ENCODE assay signal across 25 cellular contexts in genomic region chr3:126646662-126647061, GRCh38. TPM values are rescaled to one million over a fixed set of nuclear protein-coding genes. Genes with fewer than 3 reads are reported as not detected.
DNase-seq lines count a peak whose midpoint lies in the region; ATAC-seq and TF ChIP-seq lines count a peak whose summit lies in the region.
"Had no signal": no experiment of that assay in that cellular context is flagged by ENCODE, and none has a peak within 500 bp of the region (broad histone marks: within the 10 kb centered on the region; RNA-seq: fewer than 3 reads in every experiment).

No MANE protein-coding gene starts in this region.

- ATAC-seq in upper lobe of right lung (peak; percentile 47), Right ventricle myocardium superior (ENCODE audit: poor library complexity) (no peak), T-cell (replicated peaks in 1 of 4) (no peak)
- ATAC-seq: A549, GM12878, GM23338, HepG2 had no signal

- H3K27ac ChIP-seq in upper lobe of right lung = no peak overlapping the region
- H3K27ac ChIP-seq: A549, HL-60, RWPE1 had no signal

- peaks cover 4 to 13% of the 10 kb centered on the region in 2 donors for H3K27me3 Mint-ChIP-seq in T-cell

- no peaks in the 10 kb centered on the region for H3K27me3 ChIP-seq in upper lobe of right lung

- no peaks in the 10 kb centered on the region for H3K4me1 ChIP-seq in upper lobe of right lung
- H3K4me1 ChIP-seq: A549, Caco-2, HAP-1 had no signal

- CTCF ChIA-PET in T-cell (lab: Charles Lee) = no interaction called here

- H3K4me3 ChIP-seq in astrocyte of the spinal cord (ENCODE audit: low read depth, low read length) (no peak overlapping the region), fibroblast of villous mesenchyme (ENCODE audit: low read depth, low read length) (no peak overlapping the region), upper lobe of right lung (no peak overlapping the region)
- H3K4me3 ChIP-seq: A549, GM12878, GM23338, HAP-1 had no signal

- no peaks in the 10 kb centered on the region for H3K9me3 ChIP-seq in upper lobe of right lung
- H3K9me3 ChIP-seq: A549, Caco-2, HAP-1 had no signal

- TF ChIP-seq CTCF in astrocyte of the spinal cord (IDR thresholded peaks at IDR 0.05; ENCODE audit: low read depth, low read length) (no peak), fibroblast of villous mesenchyme (IDR thresholded peaks at IDR 0.05; ENCODE audit: insufficient read depth, low read depth, low read length) (no peak), upper lobe of right lung (IDR thresholded peaks at IDR 0.05) (no peak), GM13977 (IDR thresholded peaks at IDR 0.05; ENCODE audit: extremely low read depth, insufficient read depth, missing control alignments) (no peak)

- H3K4me3 Mint-ChIP-seq in T-cell = no peak overlapping the region
- H3K4me3 Mint-ChIP-seq: CD4-positive, CD25-positive, alpha-beta regulatory T cell; GM23338 had no signal

- peak; percentile 86 for DNase-seq in NCI-H226
- peak; percentile 9 for DNase-seq in astrocyte of the spinal cord (ENCODE audit: low read depth, low spot score)
- peak; percentile 12 for DNase-seq in fibroblast of villous mesenchyme (ENCODE audit: low read depth)
- DNase-seq in upper lobe of right lung = no peak
- no peak for DNase-seq in Right ventricle myocardium superior
- no peak for DNase-seq in T-cell
- DNase-seq in GM13977 (ENCODE audit: low spot score) = no peak
- DNase-seq: Caco-2; CD4-positive, CD25-positive, alpha-beta regulatory T cell; DMS 273 treated with DMSO at 0.1 percent for 48 hours; DMS79 treated with DMSO at 0.1 percent for 48 hours; KBM-7; NCI-H1092 treated with DMSO at 0.1 percent for 48 hours; NCI-H1436 treated with DMSO at 0.1 percent for 48 hours; NCI-H1930; NCI-H510A treated with DMSO at 0.1 percent for 48 hours; NCI-H748 treated with DMSO at 0.1 percent for 48 hours; SIG-M5 had no signal

- peaks cover 15% of the 10 kb centered on the region for H3K36me3 ChIP-seq in upper lobe of right lung

- no peaks in the 10 kb centered on the region for H3K4me1 Mint-ChIP-seq in T-cell
- H3K4me1 Mint-ChIP-seq: CD4-positive, CD25-positive, alpha-beta regulatory T cell; GM23338 had no signal

- in situ Hi-C loops in astrocyte of the spinal cord (cut with HindIII; ENCODE audit: low sequenced_read_pairs) (no loop called here), GM13977 (cut with MboI; ENCODE audit: low pct_unique_long_range_greater_than_20kb, low sequenced_read_pairs, unreplicated experiment) (no loop called here)

- POLR2A ChIA-PET in T-cell (lab: Charles Lee) = no interaction called here

- H3K36me3 Mint-ChIP-seq in T-cell = peaks cover 10% of the 10 kb centered on the region
- H3K36me3 Mint-ChIP-seq: CD4-positive, CD25-positive, alpha-beta regulatory T cell had no signal

- H3K9me3 Mint-ChIP-seq in T-cell = no peaks in the 10 kb centered on the region
- H3K9me3 Mint-ChIP-seq: GM23338 had no signal

- H3K27ac Mint-ChIP-seq in T-cell = no peak overlapping the region
- H3K27ac Mint-ChIP-seq: CD4-positive, CD25-positive, alpha-beta regulatory T cell; GM23338 had no signal

- intact Hi-C loops in upper lobe of right lung (cut with DNase I) (no loop called here), Right ventricle myocardium superior (cut with DNase I) (no loop called here)

RNA-seq across cellular contexts. Expression of gene TXNRD3, which starts 8.3 kb away (rescaled TPM):
- total RNA-seq in fibroblast of villous mesenchyme = 11.3 and 13.4 TPM in 2 replicates
- total RNA-seq in upper lobe of right lung = 10.3 TPM
- 5.4 TPM for total RNA-seq in Right ventricle myocardium superior
- 1 to 10 TPM; 2.0 to 4.8 (median 4.0) TPM for total RNA-seq in T-cell
- total RNA-seq: GM12878 had no signal

RNA-seq across cellular contexts. Expression of gene CHCHD6, which starts 57.4 kb away (rescaled TPM):
- total RNA-seq in fibroblast of villous mesenchyme (9.1 and 15.5 TPM in 2 replicates), upper lobe of right lung (17.1 TPM), Right ventricle myocardium superior (8.3 TPM), T-cell (10 to 100 TPM in 2 of 5 donors, 1 to 10 TPM in 3; 8.8 to 12.3 (median 9.7) TPM)

Comparison
In these comparisons a context has a peak if more than half of its experiments do, and no peak if none do; other contexts are left out.
1. DNase-seq: peak in NCI-H226 (single experiment), astrocyte of the spinal cord (single experiment) and fibroblast of villous mesenchyme (single experiment); none in upper lobe of right lung (single experiment), Right ventricle myocardium superior (single experiment), T-cell (0 of 34) and GM13977 (single experiment).